ENCODE assay signal across 19 cellular contexts in genomic region chr5:144465441-144465840, GRCh38.
DNase-seq lines count a peak whose midpoint lies in the region; TF ChIP-seq lines count a peak whose summit lies in the region.
"Had no signal": no experiment of that assay in that cellular context is flagged by ENCODE, and none has a peak within 500 bp of the region (broad histone marks: within the 10 kb centered on the region; RNA-seq: fewer than 3 reads in every experiment).

No MANE protein-coding gene starts in this region.

- no peaks in the 10 kb centered on the region for H3K9me3 ChIP-seq in tibial nerve
- H3K9me3 ChIP-seq: BLaER1 treated with 17β-estradiol and CSF1 and Interleukin-3, amounts not matched to agents 10 nM and 100 nM; SJCRH30 had no signal

- H3K4me1 Mint-ChIP-seq in nephron progenitor cell: peaks cover 50% of the 10 kb centered on the region
- H3K4me1 Mint-ChIP-seq: T-helper 17 cell had no signal

- no peaks in the 10 kb centered on the region for H3K9me3 Mint-ChIP-seq in nephron progenitor cell

- H3K27me3 Mint-ChIP-seq in nephron progenitor cell (ENCODE audit: low read depth, poor library complexity): no peaks in the 10 kb centered on the region
- H3K27me3 Mint-ChIP-seq: T-helper 17 cell had no signal

- H3K4me1 ChIP-seq in tibial nerve: peaks cover 0 to 9% (median 0%) of the 10 kb centered on the region in 4 donors

- TF ChIP-seq EP300 in tibial nerve (IDR thresholded peaks at IDR 0.05): no peak

- 79 to 85% methylated on average over 4 of the region's 4 CpGs for WGBS in tibial nerve, 2 donors

- peak overlapping the region; percentile 73 for H3K27ac Mint-ChIP-seq in nephron progenitor cell
- H3K27ac Mint-ChIP-seq: CD4-positive, alpha-beta T cell; T-helper 17 cell had no signal

- H3K4me3 ChIP-seq in tibial nerve: no peak overlapping the region
- H3K4me3 ChIP-seq: BLaER1 treated with 17β-estradiol and CSF1 and Interleukin-3, amounts not matched to agents 10 nM and 100 nM; PC-9; SJCRH30 had no signal

- H3K4me3 Mint-ChIP-seq in nephron progenitor cell: no peak overlapping the region
- H3K4me3 Mint-ChIP-seq: CD4-positive, alpha-beta T cell; T-helper 17 cell had no signal

- no peaks in the 10 kb centered on the region for H3K36me3 ChIP-seq in tibial nerve
- H3K36me3 ChIP-seq: BLaER1 treated with 17β-estradiol and CSF1 and Interleukin-3, amounts not matched to agents 10 nM and 100 nM; SJCRH30 had no signal

- no peaks in the 10 kb centered on the region for H3K36me3 Mint-ChIP-seq in nephron progenitor cell (ENCODE audit: low read depth)

- H3K27ac ChIP-seq in tibial nerve: no peak overlapping the region
- H3K27ac ChIP-seq: BLaER1 treated with 17β-estradiol and CSF1 and Interleukin-3, amounts not matched to agents 10 nM and 100 nM; PC-9; SJCRH30 had no signal

- no peak for TF ChIP-seq CTCF in nephron progenitor cell (IDR thresholded peaks at IDR 0.05)
- no peak for TF ChIP-seq CTCF in tibial nerve (IDR thresholded peaks at IDR 0.05)

- peak; percentile 43 for DNase-seq in NCI-H345 (lab: John Stamatoyannopoulos, UW)
- DNase-seq in NCI-H345 treated with DMSO at 0.1 percent for 48 hours (lab: John Stamatoyannopoulos, UW; ENCODE audit: unreplicated experiment): no peak
- DNase-seq in NCI-H1092 (lab: John Stamatoyannopoulos, UW): peak; percentile 15
- DNase-seq in NCI-H2196 treated with DMSO at 0.1 percent for 48 hours (lab: John Stamatoyannopoulos, UW; ENCODE audit: unreplicated experiment): peak; percentile 33
- no peak for DNase-seq in nephron progenitor cell
- no peak for DNase-seq in tibial nerve (ENCODE audit: low spot score in 2 of 2)
- no peak for DNase-seq in AG20443 (ENCODE audit: low spot score)
- DNase-seq: AML-193; CD4-positive, alpha-beta T cell; COR-L47; HCEC 1CT; KBM-7; MV-4-11; NCI-H1694 treated with DMSO at 0.1 percent for 48 hours; NCI-H2171 treated with DMSO at 0.1 percent for 48 hours; PC-9; SJCRH30; T-helper 17 cell had no signal

- no peak for TF ChIP-seq POLR2A in tibial nerve (IDR thresholded peaks at IDR 0.05)

- H3K27me3 ChIP-seq in tibial nerve: no peaks in the 10 kb centered on the region
- H3K27me3 ChIP-seq: BLaER1 treated with 17β-estradiol and CSF1 and Interleukin-3, amounts not matched to agents 10 nM and 100 nM; SJCRH30 had no signal

Comparison
In these comparisons a context has a peak if more than half of its experiments do, and no peak if none do; other contexts are left out.
1. DNase-seq: peak in NCI-H345 (single experiment), NCI-H1092 (single experiment) and NCI-H2196 treated with DMSO at 0.1 percent for 48 hours (single experiment); none in NCI-H345 treated with DMSO at 0.1 percent for 48 hours (single experiment), nephron progenitor cell (single experiment), tibial nerve (0 of 2) and AG20443 (single experiment).